In genomic region chr1:156053770-156054499, GRCh38 we compare ENCODE assay signal across 8 cellular contexts. TPM values are rescaled to one million over a fixed set of nuclear protein-coding genes. Genes with fewer than 3 reads are reported as not detected.
DNase-seq lines count a peak whose midpoint lies in the region; ATAC-seq, FAIRE-seq and TF ChIP-seq lines count a peak whose summit lies in the region.

Gene UBQLN4, minus strand, starts transcription at chr1:156053798. Its CDS starts 97 bp downstream, at chr1:156053701.

- H3K4me3 ChIP-seq in transverse colon, result peak within 1 kb of the TSS; percentile 73 to 96 (median 79)

- peak within 1 kb of the TSS; percentile 95 to 98 (median 96) for H3K27ac ChIP-seq in transverse colon

- peak; percentile 52 for ATAC-seq in activated naive CD8-positive, alpha-beta T cell treated with anti-CD3 and anti-CD28 coated beads, Interleukin-2, amount 10 ng/mL, durations not matched to agents 7 days and 5 days (ENCODE audit: low read depth)
- peak; percentile 86 for ATAC-seq in Right ventricle myocardium superior (ENCODE audit: poor library complexity)

- intact Hi-C loops in Right ventricle myocardium superior (cut with DNase I) (no loop called here), transverse colon (cut with DNase I; ENCODE audit: low total_unique reads) (no loop called here)

- TF ChIP-seq POLR2A in H54 (IDR thresholded peaks at IDR 0.05; ENCODE audit: low read depth, low read length) (peak; percentile 26; the same call in 1 of the 2 replicates), transverse colon (IDR thresholded peaks at IDR 0.05) (no peak)

- peaks cover 8% of the 10 kb centered on the region for H3K36me3 Mint-ChIP-seq in activated naive CD8-positive, alpha-beta T cell treated with anti-CD3 and anti-CD28 coated beads, Interleukin-2, amount 10 ng/mL, durations not matched to agents 7 days and 5 days

- no peaks in the 10 kb centered on the region for H3K9me3 ChIP-seq in transverse colon

- H3K4me1 Mint-ChIP-seq in activated naive CD8-positive, alpha-beta T cell treated with anti-CD3 and anti-CD28 coated beads, Interleukin-2, amount 10 ng/mL, durations not matched to agents 7 days and 5 days, result peaks cover 19% of the 10 kb centered on the region

- peaks cover 0 to 16% (median 10%) of the 10 kb centered on the region in 4 donors for H3K4me1 ChIP-seq in transverse colon

- no peak for FAIRE-seq in H54 (lab: Jason Lieb, UNC)

- peak within 1 kb of the TSS; percentile 87 for H3K27ac Mint-ChIP-seq in activated naive CD8-positive, alpha-beta T cell treated with anti-CD3 and anti-CD28 coated beads, Interleukin-2, amount 10 ng/mL, durations not matched to agents 7 days and 5 days

- no peaks in the 10 kb centered on the region for H3K9me3 Mint-ChIP-seq in activated naive CD8-positive, alpha-beta T cell treated with anti-CD3 and anti-CD28 coated beads, Interleukin-2, amount 10 ng/mL, durations not matched to agents 7 days and 5 days

- in situ Hi-C loops in transverse colon (cut with MboI; ENCODE audit: low pct_ligation_motif_present in 1 of 4, low pct_unique_long_range_greater_than_20kb in 1 of 4, low sequenced_read_pairs in 3 of 4), result no loop called here

- H3K36me3 ChIP-seq in transverse colon, result no peaks in the 10 kb centered on the region

- peak; percentile 9 to 77 (median 65) for TF ChIP-seq CTCF in transverse colon (IDR thresholded peaks at IDR 0.05)

- H3K4me3 Mint-ChIP-seq in activated naive CD8-positive, alpha-beta T cell treated with anti-CD3 and anti-CD28 coated beads, Interleukin-2, amount 10 ng/mL, durations not matched to agents 7 days and 5 days, result peak within 1 kb of the TSS; percentile 96

- no peaks in the 10 kb centered on the region for H3K27me3 Mint-ChIP-seq in activated naive CD8-positive, alpha-beta T cell treated with anti-CD3 and anti-CD28 coated beads, Interleukin-2, amount 10 ng/mL, durations not matched to agents 7 days and 5 days

- TF ChIP-seq EP300 in transverse colon (IDR thresholded peaks at IDR 0.05; ENCODE audit: low read depth), result no peak

- POLR2A ChIA-PET in activated naive CD8-positive, alpha-beta T cell treated with anti-CD3 and anti-CD28 coated beads, Interleukin-2, amount 10 ng/mL, durations not matched to agents 7 days and 5 days (lab: Charles Lee), result interaction anchor here (0.6 to 1.0 kb wide), 4 partner anchors 9 to 120 kb away, joined by 3 to 4 read pairs (median 4); no protein-coding TSS in a partner anchor

- H3K27me3 ChIP-seq in transverse colon, result no peaks in the 10 kb centered on the region

- 1% methylated on average over 32 of the region's 49 CpGs; no CpG with 5 or more reads in 1 of the 2 donors for WGBS in transverse colon (ENCODE audit: low coverage in 1 of 2), 2 donors

- peak; percentile 63 for DNase-seq in DMS79 (lab: John Stamatoyannopoulos, UW)
- DNase-seq in H54 (ENCODE audit: insufficient read length, low spot score), result peak; percentile 95
- peak; percentile 59 for DNase-seq in MV-4-11 (lab: John Stamatoyannopoulos, UW)
- peak; percentile 34 to 72 for DNase-seq in SW 1271 (lab: John Stamatoyannopoulos, UW)
- DNase-seq in activated naive CD8-positive, alpha-beta T cell treated with anti-CD3 and anti-CD28 coated beads, Interleukin-2, amount 10 ng/mL, durations not matched to agents 7 days and 5 days, result peak; percentile 90
- DNase-seq in Right ventricle myocardium superior, result peak; percentile 92
- DNase-seq in pons (ENCODE audit: low spot score), result peak; percentile 86
- peak; percentile 91 for DNase-seq in transverse colon

RNA-seq across cellular contexts. Expression of gene UBQLN4, which starts in this region (rescaled TPM):
- total RNA-seq in activated naive CD8-positive, alpha-beta T cell treated with anti-CD3 and anti-CD28 coated beads, Interleukin-2, amount 10 ng/mL, durations not matched to agents 7 days and 5 days, result 10 to 100 TPM; 31.9 to 37.9 TPM
- 30.4 TPM for total RNA-seq in Right ventricle myocardium superior
- 10 to 100 TPM in 3 of 4 donors, 1 to 10 TPM in 1; 7.9 to 21.3 (median 16.1) TPM for total RNA-seq in transverse colon

Comparison
In these comparisons a context has a peak if more than half of its experiments do, and no peak if none do; other contexts are left out.
1. Peak in every context shown above with its lines: DNase-seq, ATAC-seq, H3K4me3 ChIP-seq and H3K27ac ChIP-seq.